Comparison of ENCODE assay signal across 8 cellular contexts in the genomic region with DNA sequence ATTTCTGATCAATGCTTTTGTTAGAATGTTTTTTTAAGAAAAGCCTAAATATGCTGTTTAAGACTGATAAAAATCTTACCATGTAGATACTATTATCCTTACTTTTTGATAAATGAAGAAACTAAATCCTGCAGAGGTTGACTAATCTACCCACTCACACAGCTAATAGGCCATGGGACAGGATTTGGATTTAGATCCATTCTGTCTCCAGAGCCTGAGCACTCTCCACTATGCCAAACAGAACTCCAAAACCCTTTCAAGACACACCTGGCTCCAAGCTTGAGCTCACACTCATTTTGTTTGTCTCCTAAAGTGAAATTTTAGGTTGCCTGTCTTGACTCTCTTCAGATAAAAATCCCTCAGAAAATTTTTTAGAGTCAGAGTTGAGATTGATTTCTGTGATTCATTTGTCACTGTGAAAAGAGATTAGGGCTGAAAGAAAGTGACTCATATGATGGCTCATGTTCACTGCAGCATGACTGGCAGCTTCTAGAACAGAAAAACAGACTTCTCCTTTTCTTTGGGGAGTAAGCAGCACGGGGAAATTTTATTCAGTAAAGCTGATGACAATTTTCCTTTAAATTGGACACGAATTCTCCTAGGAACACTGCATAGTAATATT.
DNase-seq lines count a peak whose midpoint lies in the region; ATAC-seq, FAIRE-seq and TF ChIP-seq lines count a peak whose summit lies in the region.

No MANE protein-coding gene starts in this region.

- H4K20me1 ChIP-seq in astrocyte (ENCODE audit: insufficient read depth, low read length) = no peaks in the 10 kb centered on the region

- peaks cover 15% of the 10 kb centered on the region for H3K4me1 ChIP-seq in astrocyte (ENCODE audit: insufficient read depth, low read length)

- no peaks in the 10 kb centered on the region for H3K27me3 Mint-ChIP-seq in astrocyte (ENCODE audit: low read depth, unreplicated experiment)
- no peaks in the 10 kb centered on the region for H3K27me3 Mint-ChIP-seq in activated CD8-positive, alpha-beta T cell treated with anti-CD3 and anti-CD28 coated beads, Interleukin-2, amount 10 ng/mL, durations not matched to agents 7 days and 5 days (ENCODE audit: low read depth)

- H3K27me3 ChIP-seq in astrocyte (ENCODE audit: insufficient read depth, low read length) (no peaks in the 10 kb centered on the region), H7 (ENCODE audit: control insufficient read depth, insufficient read depth, low read length) (no peaks in the 10 kb centered on the region)

- H3K27ac Mint-ChIP-seq in astrocyte (ENCODE audit: unreplicated experiment) = peak overlapping the region; percentile 73
- H3K27ac Mint-ChIP-seq in activated CD8-positive, alpha-beta T cell treated with anti-CD3 and anti-CD28 coated beads, Interleukin-2, amount 10 ng/mL, durations not matched to agents 7 days and 5 days = no peak overlapping the region

- no peaks in the 10 kb centered on the region for H3K79me2 ChIP-seq in astrocyte (ENCODE audit: insufficient read depth, low read length)

- H3K4me3 ChIP-seq in astrocyte (ENCODE audit: insufficient read depth, low read depth, low read length) = no peak overlapping the region
- no peak overlapping the region for H3K4me3 ChIP-seq in H7 (ENCODE audit: insufficient read depth, low read depth, low read length)

- H3K36me3 ChIP-seq in astrocyte (ENCODE audit: insufficient read depth, low read length) (no peaks in the 10 kb centered on the region), H7 (replicated peaks; ENCODE audit: control insufficient read depth, insufficient read depth, low read length) (no peaks in the 10 kb centered on the region)

- intact Hi-C loops in left colon (cut with DNase I, micrococcal nuclease) = loop anchor here in 1 of 2 donors (10.0 kb wide), 1 partner anchor 613 kb away; no protein-coding TSS in a partner anchor

- no peak for FAIRE-seq in astrocyte (lab: Jason Lieb, UNC)

- peak; percentile 26 for DNase-seq in D341Med (ENCODE audit: low spot score)
- peak; percentile 56 for DNase-seq in astrocyte (ENCODE audit: low read depth)
- DNase-seq in pulmonary artery endothelial cell (ENCODE audit: low read depth, low spot score) = peak; percentile 19
- no peak for DNase-seq in left colon
- DNase-seq in activated CD8-positive, alpha-beta T cell treated with anti-CD3 and anti-CD28 coated beads, Interleukin-2, amount 10 ng/mL, durations not matched to agents 7 days and 5 days = no peak
- no peak for DNase-seq in H7

- no peaks in the 10 kb centered on the region for H3K9me3 Mint-ChIP-seq in astrocyte (ENCODE audit: unreplicated experiment)
- no peaks in the 10 kb centered on the region for H3K9me3 Mint-ChIP-seq in activated CD8-positive, alpha-beta T cell treated with anti-CD3 and anti-CD28 coated beads, Interleukin-2, amount 10 ng/mL, durations not matched to agents 7 days and 5 days (ENCODE audit: insufficient read depth)

- H3K4me3 Mint-ChIP-seq in astrocyte (ENCODE audit: unreplicated experiment) = no peak overlapping the region
- no peak overlapping the region for H3K4me3 Mint-ChIP-seq in activated CD8-positive, alpha-beta T cell treated with anti-CD3 and anti-CD28 coated beads, Interleukin-2, amount 10 ng/mL, durations not matched to agents 7 days and 5 days

- no peak overlapping the region for H2AFZ ChIP-seq in astrocyte (ENCODE audit: low read depth, low read length)

- H3K4me1 Mint-ChIP-seq in astrocyte (ENCODE audit: low read depth, unreplicated experiment) = peaks cover 22% of the 10 kb centered on the region
- H3K4me1 Mint-ChIP-seq in activated CD8-positive, alpha-beta T cell treated with anti-CD3 and anti-CD28 coated beads, Interleukin-2, amount 10 ng/mL, durations not matched to agents 7 days and 5 days (ENCODE audit: low read depth) = no peaks in the 10 kb centered on the region

- H3K9ac ChIP-seq in astrocyte (ENCODE audit: low read length) = peak overlapping the region; percentile 38

- no peaks in the 10 kb centered on the region for H3K9me3 ChIP-seq in astrocyte (ENCODE audit: insufficient read depth, low read depth, low read length)

- no peak for TF ChIP-seq CTCF in astrocyte (IDR thresholded peaks at IDR 0.05; ENCODE audit: insufficient read depth, low read depth, low read length)

- peak overlapping the region; percentile 65 for H3K4me2 ChIP-seq in astrocyte (ENCODE audit: low read length)

- POLR2A ChIA-PET in activated CD8-positive, alpha-beta T cell treated with anti-CD3 and anti-CD28 coated beads, Interleukin-2, amount 10 ng/mL, durations not matched to agents 7 days and 5 days (lab: Charles Lee) = no interaction called here

- CTCF ChIA-PET in activated CD8-positive, alpha-beta T cell treated with anti-CD3 and anti-CD28 coated beads, Interleukin-2, amount 10 ng/mL, durations not matched to agents 7 days and 5 days (lab: Charles Lee) = interaction anchor here (1.0 kb wide), 1 partner anchor 12 kb away, joined by 3 read pairs; no protein-coding TSS in a partner anchor

- no peaks in the 10 kb centered on the region for H3K36me3 Mint-ChIP-seq in astrocyte (ENCODE audit: low read depth, unreplicated experiment)
- no peaks in the 10 kb centered on the region for H3K36me3 Mint-ChIP-seq in activated CD8-positive, alpha-beta T cell treated with anti-CD3 and anti-CD28 coated beads, Interleukin-2, amount 10 ng/mL, durations not matched to agents 7 days and 5 days (ENCODE audit: low read depth)

- peak; percentile 75 for ATAC-seq in GM21367 (IDR thresholded peaks at IDR 0.05; ENCODE audit: unreplicated experiment)
- peak; percentile 80 for ATAC-seq in HG03521 (IDR thresholded peaks at IDR 0.05; ENCODE audit: unreplicated experiment)
- no peak for ATAC-seq in left colon
- ATAC-seq in activated CD8-positive, alpha-beta T cell treated with anti-CD3 and anti-CD28 coated beads, Interleukin-2, amount 10 ng/mL, durations not matched to agents 7 days and 5 days = no peak

- H3K27ac ChIP-seq in astrocyte (ENCODE audit: low read depth, low read length) = peak overlapping the region; percentile 49

Comparison
In these comparisons a context has a peak if more than half of its experiments do, and no peak if none do; other contexts are left out.
1. DNase-seq: peak in D341Med (single experiment), astrocyte (single experiment) and pulmonary artery endothelial cell (single experiment); none in left colon (0 of 2), activated CD8-positive, alpha-beta T cell treated with anti-CD3 and anti-CD28 coated beads, Interleukin-2, amount 10 ng/mL, durations not matched to agents 7 days and 5 days (single experiment) and H7 (single experiment).
2. ATAC-seq: peak in GM21367 (single experiment) and HG03521 (single experiment); none in left colon (single experiment) and activated CD8-positive, alpha-beta T cell treated with anti-CD3 and anti-CD28 coated beads, Interleukin-2, amount 10 ng/mL, durations not matched to agents 7 days and 5 days (single experiment).